In the genomic region with DNA sequence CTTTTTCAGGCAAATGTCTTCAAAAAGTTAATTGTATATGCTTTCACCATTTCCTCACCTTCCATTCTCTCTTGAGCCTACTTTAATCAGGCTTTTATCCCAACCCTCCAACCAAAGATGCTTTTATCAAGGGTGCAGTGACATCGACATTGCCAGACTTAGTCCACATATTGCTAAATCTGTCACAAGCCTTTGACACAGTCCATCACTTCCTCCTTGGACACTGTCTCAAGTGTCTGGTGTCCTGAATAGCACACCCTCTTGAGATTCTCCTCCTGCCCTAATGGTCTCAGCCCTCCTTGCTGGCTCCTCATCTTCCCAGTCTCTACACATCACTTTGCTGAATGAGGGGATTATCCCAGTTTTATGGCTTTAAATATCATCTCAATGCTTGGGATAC, we compare ENCODE assay signal across 27 cellular contexts.
"Had no signal": no experiment of that assay in that cellular context is flagged by ENCODE, and none has a peak within 500 bp of the region (broad histone marks: within the 10 kb centered on the region; RNA-seq: fewer than 3 reads in every experiment).

No MANE protein-coding gene starts in this region.

- H3K4me3 ChIP-seq: breast epithelium, esophagus muscularis mucosa, lung, ovary, prostate gland, sigmoid colon, vagina had no signal

- H3K36me3 ChIP-seq: breast epithelium, esophagus muscularis mucosa, neutrophil, ovary, prostate gland, sigmoid colon, vagina had no signal

- H3K27ac ChIP-seq: breast epithelium, esophagus muscularis mucosa, foreskin keratinocyte, neutrophil, ovary, prostate gland, sigmoid colon, vagina had no signal

- H3K4me1 ChIP-seq: breast epithelium, esophagus muscularis mucosa, foreskin keratinocyte, prostate gland, sigmoid colon, vagina had no signal

- H3K9me3 ChIP-seq: neutrophil, ovary, prostate gland, vagina had no signal

- DNase-seq: activated B cell treated with CpG ODN at 0.5 μM for 24 hours; activated CD4-positive, alpha-beta T cell treated with anti-CD3 and anti-CD28 coated beads, Interleukin-2, amount 50 U/mL, for 4 hours; activated naive CD4-positive, alpha-beta T cell; activated T-cell treated with anti-CD3 and anti-CD28 coated beads for 4 hours; activated T-cell treated with anti-CD3 and anti-CD28 coated beads, Interleukin-2, amount 50 U/mL, for 72 hours; central memory CD4-positive, alpha-beta T cell; endodermal cell; foreskin keratinocyte; kidney glomerular epithelial cell; nephron progenitor cell; ovary; retina; sigmoid colon; small intestine; stimulated activated CD4-positive, alpha-beta T cell treated with anti-CD3 and anti-CD28 coated beads, Interleukin-4, amount 100 ng/mL, for 24 hours; stimulated activated naive CD8-positive, alpha-beta T cell treated with anti-CD3 and anti-CD28 coated beads, Interleukin-15, amount 100 ng/mL, for 72 hours; substantia nigra; T-helper 2 cell had no signal

- ATAC-seq: activated naive CD4-positive, alpha-beta T cell treated with anti-CD3 and anti-CD28 coated beads, Interleukin-2, amount 50 U/mL, for 72 hours; activated T-cell treated with anti-CD3 and anti-CD28 coated beads, Interleukin-2, amount 50 U/mL, for 72 hours; foreskin keratinocyte; left lobe of liver; stimulated activated effector memory CD8-positive, alpha-beta T cell treated with anti-CD3 and anti-CD28 coated beads, Interleukin-12 subunit alpha, Interleukin-12 subunit beta, amount 100 ng/mL, for 72 hours; stimulated activated naive CD8-positive, alpha-beta T cell treated with anti-CD3 and anti-CD28 coated beads, Interleukin-15, amount 100 ng/mL, for 72 hours had no signal

- H3K27me3 ChIP-seq: breast epithelium, esophagus muscularis mucosa, foreskin keratinocyte, neutrophil, ovary, sigmoid colon, vagina had no signal
